ENCODE assay signal across 12 cellular contexts in the genomic region with DNA sequence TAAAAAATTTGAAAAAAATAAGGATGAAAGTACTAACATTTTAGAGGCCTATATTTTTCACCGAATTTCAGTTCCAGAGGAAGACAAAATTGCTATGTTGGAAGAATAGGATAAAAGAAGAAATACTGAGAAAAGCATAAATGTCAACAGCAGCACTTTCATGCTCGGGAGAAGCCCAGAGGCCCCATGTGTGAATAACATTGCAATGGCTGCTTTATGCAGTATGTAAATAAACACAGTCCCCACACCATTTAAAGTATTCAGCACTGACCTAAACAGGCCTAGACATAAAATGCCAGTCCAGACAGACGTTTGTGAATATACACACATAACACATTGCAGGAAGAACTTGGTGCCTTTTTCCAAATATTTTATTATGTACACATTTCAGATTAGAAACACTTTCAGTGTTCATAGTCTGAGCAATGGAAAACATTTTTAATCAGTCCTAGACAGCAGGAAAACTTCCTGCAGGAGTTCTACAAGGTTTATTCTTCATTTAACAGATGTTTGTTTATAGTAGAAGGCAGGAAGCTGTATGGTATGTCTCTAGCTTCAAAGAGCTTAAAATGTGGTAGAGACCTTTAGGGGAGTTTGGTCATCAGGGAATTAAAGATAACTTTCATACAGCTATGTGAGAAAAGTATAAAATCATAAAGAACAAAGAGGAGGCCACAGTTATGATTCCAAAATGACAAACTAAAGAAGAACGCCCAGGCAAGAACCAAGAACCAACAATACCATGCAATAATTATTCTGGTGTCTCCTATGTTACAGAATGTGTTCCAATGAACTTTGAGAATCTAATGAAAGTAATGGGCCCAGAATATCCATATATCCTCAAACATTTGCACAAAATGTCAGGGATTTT. TPM values are rescaled to one million over a fixed set of nuclear protein-coding genes. Genes with fewer than 3 reads are reported as not detected.
DNase-seq lines count a peak whose midpoint lies in the region; ATAC-seq, FAIRE-seq and TF ChIP-seq lines count a peak whose summit lies in the region.
"Had no signal": no experiment of that assay in that cellular context is flagged by ENCODE, and none has a peak within 500 bp of the region (broad histone marks: within the 10 kb centered on the region; RNA-seq: fewer than 3 reads in every experiment).

No MANE protein-coding gene starts in this region.

- H3K4me3 ChIP-seq in astrocyte of the spinal cord (ENCODE audit: low read depth, low read length) (no peak overlapping the region), keratinocyte (ENCODE audit: control insufficient read depth in 2 of 3, extremely low read depth in 1 of 3, insufficient read depth in 2 of 3, low read depth in 1 of 3, low read length in 3 of 3) (no peak overlapping the region), tibial nerve (no peak overlapping the region)

- in situ Hi-C loops in astrocyte of the spinal cord (cut with HindIII; ENCODE audit: low sequenced_read_pairs): no loop called here

- H3K4me1 ChIP-seq in keratinocyte (ENCODE audit: control insufficient read depth, extremely low read depth, insufficient read depth, low read length): peaks cover 30% of the 10 kb centered on the region
- H3K4me1 ChIP-seq in tibial nerve: peaks cover 0 to 39% (median 17%) of the 10 kb centered on the region in 4 donors

- TF ChIP-seq EP300 in tibial nerve (IDR thresholded peaks at IDR 0.05): no peak

- H3K36me3 Mint-ChIP-seq in activated naive CD4-positive, alpha-beta T cell treated with anti-CD3 and anti-CD28 coated beads, Interleukin-2, amount 50 U/mL, for 24 hours: no peaks in the 10 kb centered on the region
- peaks cover 0 to 24% of the 10 kb centered on the region in 2 donors for H3K36me3 Mint-ChIP-seq in activated naive CD4-positive, alpha-beta T cell treated with anti-CD3 and anti-CD28 coated beads, Interleukin-2, amount 50 U/mL, for 72 hours

- H3K27ac ChIP-seq in keratinocyte (ENCODE audit: control insufficient read depth, insufficient read depth, low read length) (peak overlapping the region; percentile 29), tibial nerve (peak overlapping the region; percentile 21 to 73 (median 62))

- H3K79me2 ChIP-seq in keratinocyte (ENCODE audit: control insufficient read depth, insufficient read depth, low read length): no peaks in the 10 kb centered on the region

- no peak overlapping the region for H2AFZ ChIP-seq in keratinocyte (ENCODE audit: control insufficient read depth, low read length)

- TF ChIP-seq POLR2A in tibial nerve (IDR thresholded peaks at IDR 0.05): no peak

- no peak for TF ChIP-seq CTCF in astrocyte of the spinal cord (IDR thresholded peaks at IDR 0.05; ENCODE audit: low read depth, low read length)
- no peak for TF ChIP-seq CTCF in keratinocyte (optimal IDR thresholded peaks at IDR 0.05 in 1 of 3, IDR thresholded peaks at IDR 0.05 in 1 of 3, conservative IDR thresholded peaks at IDR 0.05 in 1 of 3; ENCODE audit: extremely low read depth in 1 of 3, insufficient read depth in 2 of 3, low read length in 3 of 3)
- TF ChIP-seq CTCF in tibial nerve (IDR thresholded peaks at IDR 0.05): no peak

- peak; percentile 34 for FAIRE-seq in keratinocyte (lab: Jason Lieb, UNC)
- FAIRE-seq: A204.1, H1 had no signal

- dilution Hi-C loops in keratinocyte (cut with MboI; ENCODE audit: extremely low pct_ligation_motif_present, low sequenced_read_pairs): no loop called here

- ATAC-seq in activated naive CD4-positive, alpha-beta T cell treated with anti-CD3 and anti-CD28 coated beads, Interleukin-2, amount 50 U/mL, for 72 hours: no peak
- ATAC-seq in GM19023 (IDR thresholded peaks at IDR 0.05; ENCODE audit: unreplicated experiment): no peak
- ATAC-seq: activated T-cell treated with anti-CD3 and anti-CD28 coated beads, Interleukin-2, amount 50 U/mL, for 72 hours had no signal

- H3K4me1 Mint-ChIP-seq in activated naive CD4-positive, alpha-beta T cell treated with anti-CD3 and anti-CD28 coated beads, Interleukin-2, amount 50 U/mL, for 24 hours: peaks cover 81% of the 10 kb centered on the region

- H3K27me3 ChIP-seq in keratinocyte (ENCODE audit: control insufficient read depth, extremely low read depth, insufficient read depth, low read length) (no peaks in the 10 kb centered on the region), tibial nerve (no peaks in the 10 kb centered on the region)

- WGBS in tibial nerve, 2 donors: 30 to 38% methylated on average over 4 of the region's 4 CpGs

- peak overlapping the region; percentile 6 for H3K27ac Mint-ChIP-seq in activated naive CD4-positive, alpha-beta T cell treated with anti-CD3 and anti-CD28 coated beads, Interleukin-2, amount 50 U/mL, for 24 hours
- no peak overlapping the region for H3K27ac Mint-ChIP-seq in activated naive CD4-positive, alpha-beta T cell treated with anti-CD3 and anti-CD28 coated beads, Interleukin-2, amount 50 U/mL, for 72 hours
- H3K27ac Mint-ChIP-seq: activated T-cell treated with anti-CD3 and anti-CD28 coated beads, Interleukin-2, amount 50 U/mL, for 72 hours had no signal

- peaks cover 6% of the 10 kb centered on the region for H3K9me3 Mint-ChIP-seq in activated naive CD4-positive, alpha-beta T cell treated with anti-CD3 and anti-CD28 coated beads, Interleukin-2, amount 50 U/mL, for 24 hours
- H3K9me3 Mint-ChIP-seq in activated naive CD4-positive, alpha-beta T cell treated with anti-CD3 and anti-CD28 coated beads, Interleukin-2, amount 50 U/mL, for 72 hours: peaks cover 7 to 10% of the 10 kb centered on the region in 2 donors

- H3K4me3 Mint-ChIP-seq in activated naive CD4-positive, alpha-beta T cell treated with anti-CD3 and anti-CD28 coated beads, Interleukin-2, amount 50 U/mL, for 24 hours: no peak overlapping the region
- H3K4me3 Mint-ChIP-seq: activated T-cell treated with anti-CD3 and anti-CD28 coated beads, Interleukin-2, amount 50 U/mL, for 72 hours had no signal

- H3K9me1 ChIP-seq in keratinocyte (ENCODE audit: control insufficient read depth, extremely low read depth, insufficient read depth, low read length): no peaks in the 10 kb centered on the region

- H3K9me3 ChIP-seq in keratinocyte (ENCODE audit: control insufficient read depth, low read depth, low read length) (no peaks in the 10 kb centered on the region), tibial nerve (no peaks in the 10 kb centered on the region)

- no peak overlapping the region for H3K9ac ChIP-seq in keratinocyte (ENCODE audit: control insufficient read depth, extremely low read depth, insufficient read depth, low read length)

- no peaks in the 10 kb centered on the region for H3K27me3 Mint-ChIP-seq in activated naive CD4-positive, alpha-beta T cell treated with anti-CD3 and anti-CD28 coated beads, Interleukin-2, amount 50 U/mL, for 24 hours

- no peaks in the 10 kb centered on the region for H3K36me3 ChIP-seq in keratinocyte (ENCODE audit: control insufficient read depth in 2 of 2, extremely low read depth in 1 of 2, insufficient read depth in 2 of 2, low read length in 2 of 2)
- no peaks in the 10 kb centered on the region for H3K36me3 ChIP-seq in tibial nerve

- H3K4me2 ChIP-seq in keratinocyte (ENCODE audit: control insufficient read depth, extremely low read depth, insufficient read depth, low read depth, low read length): peak overlapping the region; percentile 11

- H4K20me1 ChIP-seq in keratinocyte (ENCODE audit: control insufficient read depth, extremely low read depth, insufficient read depth, low read length): no peaks in the 10 kb centered on the region

- no peak for DNase-seq in activated naive CD4-positive, alpha-beta T cell treated with anti-CD3 and anti-CD28 coated beads, Interleukin-2, amount 50 U/mL, for 72 hours (ENCODE audit: low spot score in 2 of 2)
- peak; percentile 67 for DNase-seq in astrocyte of the spinal cord (ENCODE audit: low read depth, low spot score)
- DNase-seq in keratinocyte (ENCODE audit: low read depth, low spot score): no peak
- DNase-seq in tibial nerve (ENCODE audit: low spot score in 2 of 2): no peak
- DNase-seq in NCI-H446 treated with DMSO at 0.1 percent for 48 hours (lab: John Stamatoyannopoulos, UW): no peak
- DNase-seq in middle frontal gyrus (ENCODE audit: extremely low spot score, low spot score): no peak
- DNase-seq: activated T-cell treated with anti-CD3 and anti-CD28 coated beads, Interleukin-2, amount 50 U/mL, for 72 hours; occipital lobe had no signal

RNA-seq across cellular contexts. Expression of a gene that starts 30.5 kb away (rescaled TPM):
- total RNA-seq in activated naive CD4-positive, alpha-beta T cell treated with anti-CD3 and anti-CD28 coated beads, Interleukin-2, amount 50 U/mL, for 72 hours: 100 to 1,000 TPM; 249 to 315 TPM
- 213 to 577 TPM (median 375 TPM) in 3 replicates for polyA plus RNA-seq in keratinocyte
- 528 TPM for polyA plus RNA-seq in keratinocyte (2011; ENCODE audit: low read depth)
- polyA plus RNA-seq in keratinocyte (2011; cell fraction: cytosol; rRNA removed): 64.1 and 143 TPM in 2 replicates
- 720 and 1,040 TPM in 2 replicates for polyA plus RNA-seq in keratinocyte (2011; cell fraction: nucleus; rRNA removed)
- polyA plus RNA-seq in keratinocyte (2012; ENCODE audit: low replicate concordance): 229 and 376 TPM in 2 replicates
- polyA minus RNA-seq in keratinocyte: 238 to 790 TPM (median 512 TPM) in 3 replicates
- polyA minus RNA-seq in keratinocyte (2011; cell fraction: cytosol; rRNA and poly(A)+ RNA removed): 139 TPM
- 1,093 and 1,815 TPM in 2 replicates for polyA minus RNA-seq in keratinocyte (2011; cell fraction: nucleus; rRNA and poly(A)+ RNA removed)
- 100 to 1,000 TPM; 368 to 440 (median 381) TPM for total RNA-seq in tibial nerve
